28 cellular contexts compared by ENCODE assay signal in genomic region chr22:49553518-49554295, GRCh38.
DNase-seq lines count a peak whose midpoint lies in the region; ATAC-seq, FAIRE-seq and TF ChIP-seq lines count a peak whose summit lies in the region.
"Had no signal": no experiment of that assay in that cellular context is flagged by ENCODE, and none has a peak within 500 bp of the region (broad histone marks: within the 10 kb centered on the region; RNA-seq: fewer than 3 reads in every experiment).

No MANE protein-coding gene starts in this region.

- no TSS peak for BruUV-seq in HepG2 (replicated peaks; lab: Mats Ljungman, UMichigan)

- 13% methylated on average over 9 of the region's 20 CpGs for WGBS in HepG2 (ENCODE audit: low lambda C conversion rate)

- H3K4me3 ChIP-seq in HepG2 (replicated peaks in 1 of 3; ENCODE audit: insufficient read depth in 1 of 3, low read depth in 2 of 3, low read length in 3 of 3), result no peak overlapping the region
- H3K4me3 ChIP-seq in MM.1S (ENCODE audit: low read length), result no peak overlapping the region
- H3K4me3 ChIP-seq: pancreas, SJSA1, upper lobe of left lung had no signal

- intact Hi-C loops in HepG2 (cut with micrococcal nuclease; ENCODE audit: unreplicated experiment), result no loop called here
- intact Hi-C loops in sciatic nerve (cut with DNase I), result no loop called here
- intact Hi-C loops in activated T-helper 2 cell treated with anti-CD3 and anti-CD28 coated beads, Interferon-gamma antibody, Interleukin-2, Interleukin-4, amounts not matched to agents 10 μg/mL and 5 μg/mL and 100 μg/mL, durations not matched to agents 14 hours and 24 hours and 36 hours (cut with micrococcal nuclease), result no loop called here

- H3K27me3 Mint-ChIP-seq in WTC11 (ENCODE audit: low read depth), result peaks cover 8% of the 10 kb centered on the region
- no peaks in the 10 kb centered on the region for H3K27me3 Mint-ChIP-seq in activated T-helper 2 cell treated with anti-CD3 and anti-CD28 coated beads, Interferon-gamma antibody, Interleukin-2, Interleukin-4, amounts not matched to agents 10 μg/mL and 5 μg/mL and 100 μg/mL, durations not matched to agents 14 hours and 24 hours and 36 hours (ENCODE audit: low read depth)
- H3K27me3 Mint-ChIP-seq: activated CD4-positive, alpha-beta T cell treated with anti-CD3 and anti-CD28 coated beads for 36 hours; naive B cell had no signal

- H3K36me3 Mint-ChIP-seq in WTC11, result peaks cover 14% of the 10 kb centered on the region
- peaks cover 11% of the 10 kb centered on the region for H3K36me3 Mint-ChIP-seq in activated T-helper 2 cell treated with anti-CD3 and anti-CD28 coated beads, Interferon-gamma antibody, Interleukin-2, Interleukin-4, amounts not matched to agents 10 μg/mL and 5 μg/mL and 100 μg/mL, durations not matched to agents 14 hours and 24 hours and 36 hours (ENCODE audit: low read depth)

- TF ChIP-seq CTCF in WTC11 (IDR thresholded peaks at IDR 0.05) (no peak), HepG2 (CRISPR knock-in tag; IDR thresholded peaks at IDR 0.05) (no peak), MM.1S (IDR thresholded peaks at IDR 0.05; ENCODE audit: low read length) (no peak)

- H3K36me3 ChIP-seq in HepG2 (replicated peaks in 1 of 2; ENCODE audit: control insufficient read depth in 1 of 2, insufficient read depth in 2 of 2, low read length in 2 of 2), result no peaks in the 10 kb centered on the region
- no peaks in the 10 kb centered on the region for H3K36me3 ChIP-seq in MM.1S (replicated peaks; ENCODE audit: insufficient read depth, low read length)
- H3K36me3 ChIP-seq: pancreas, SJSA1, upper lobe of left lung had no signal

- H3K79me2 ChIP-seq in HepG2 (ENCODE audit: insufficient read depth, low read length), result no peaks in the 10 kb centered on the region
- H3K79me2 ChIP-seq in MM.1S (ENCODE audit: low read length), result peaks cover 39% of the 10 kb centered on the region

- no peak for TF ChIP-seq EP300 in HepG2 (IDR thresholded peaks at IDR 0.05; ENCODE audit: low read depth in 2 of 2, low read length in 2 of 2)
- TF ChIP-seq EP300 in HepG2 (CRISPR knock-in tag; IDR thresholded peaks at IDR 0.05; ENCODE audit: borderline replicate concordance), result no peak

- H3K4me3 Mint-ChIP-seq in WTC11, result no peak overlapping the region
- H3K4me3 Mint-ChIP-seq in activated T-helper 2 cell treated with anti-CD3 and anti-CD28 coated beads, Interferon-gamma antibody, Interleukin-2, Interleukin-4, amounts not matched to agents 10 μg/mL and 5 μg/mL and 100 μg/mL, durations not matched to agents 14 hours and 24 hours and 36 hours (ENCODE audit: low read depth), result no peak overlapping the region
- H3K4me3 Mint-ChIP-seq: activated CD4-positive, alpha-beta T cell treated with anti-CD3 and anti-CD28 coated beads for 36 hours; CD8-positive, alpha-beta T cell; naive B cell; T-helper 1 cell treated with Interleukin-12 subunit alpha and Interleukin-12 subunit beta and Interleukin-4 antibody, amounts not matched to agents 30 μg/mL and 1 μg/mL, for 36 hours had no signal

- peaks cover 4% of the 10 kb centered on the region for H3K4me1 ChIP-seq in HepG2 (ENCODE audit: insufficient read depth, low read length)
- no peaks in the 10 kb centered on the region for H3K4me1 ChIP-seq in MM.1S (ENCODE audit: low read length)
- H3K4me1 ChIP-seq: pancreas, SJSA1 had no signal

- no peak overlapping the region for H3K4me2 ChIP-seq in HepG2 (ENCODE audit: low read depth, low read length)
- no peak overlapping the region for H3K4me2 ChIP-seq in MM.1S (ENCODE audit: low read depth, low read length)

- H3F3A ChIP-seq in MM.1S (ENCODE audit: insufficient read depth, low read length), result no peaks in the 10 kb centered on the region

- H3K27me3 ChIP-seq in HepG2 (ENCODE audit: control insufficient read depth in 1 of 2, insufficient read depth in 2 of 2, low read length in 2 of 2), result peaks cover 8 to 40% of the 10 kb centered on the region in 2 experiments; a peak in 4 of 5 replicates
- no peaks in the 10 kb centered on the region for H3K27me3 ChIP-seq in MM.1S (replicated peaks; ENCODE audit: insufficient read depth, low read length)
- H3K27me3 ChIP-seq: pancreas, SJSA1, upper lobe of left lung had no signal

- peaks cover 15% of the 10 kb centered on the region for H3K9me3 Mint-ChIP-seq in WTC11
- H3K9me3 Mint-ChIP-seq in activated T-helper 2 cell treated with anti-CD3 and anti-CD28 coated beads, Interferon-gamma antibody, Interleukin-2, Interleukin-4, amounts not matched to agents 10 μg/mL and 5 μg/mL and 100 μg/mL, durations not matched to agents 14 hours and 24 hours and 36 hours, result peaks cover 23% of the 10 kb centered on the region

- H3K27ac ChIP-seq in HepG2 (ENCODE audit: extremely low read length, insufficient read depth, low read length) (no peak overlapping the region), MM.1S (ENCODE audit: low read length) (no peak overlapping the region)
- H3K27ac ChIP-seq: pancreas, SJSA1, upper lobe of left lung had no signal

- H3K9me3 ChIP-seq in HepG2 (ENCODE audit: low read length) (peaks cover 7% of the 10 kb centered on the region), MM.1S (replicated peaks; ENCODE audit: insufficient read depth, low read length) (no peaks in the 10 kb centered on the region)
- H3K9me3 ChIP-seq: pancreas had no signal

- DNase-seq in activated effector memory CD4-positive, alpha-beta T cell treated with anti-CD3 and anti-CD28 coated beads, Interleukin-2, amount 50 U/mL, for 16 hours, result peak; percentile 37
- no peak for DNase-seq in activated effector memory CD4-positive, alpha-beta T cell treated with Interleukin-2 at 50 U/mL for 16 hours
- DNase-seq in WTC11 (ENCODE audit: low spot score) (no peak), HepG2 (ENCODE audit: low spot score) (no peak), sciatic nerve (ENCODE audit: low spot score) (peak; percentile 42), MM.1S (no peak), DMS 273 treated with DMSO at 0.1 percent for 48 hours (lab: John Stamatoyannopoulos, UW) (no peak)
- no peak for DNase-seq in activated T-helper 2 cell treated with anti-CD3 and anti-CD28 coated beads, Interferon-gamma antibody, Interleukin-2, Interleukin-4, amounts not matched to agents 10 μg/mL and 5 μg/mL and 100 μg/mL, durations not matched to agents 14 hours and 24 hours and 36 hours (ENCODE audit: low spot score)
- DNase-seq: 8988T; activated CD4-positive, alpha-beta T cell treated with anti-CD3 and anti-CD28 coated beads for 36 hours; activated T-cell treated with anti-CD3 and anti-CD28 coated beads, Interleukin-2, amount 50 U/mL, for 48 hours; CD8-positive, alpha-beta T cell; central memory CD4-positive, alpha-beta T cell; DMS153; HCEC 1CT; naive B cell; NCI-H1105 treated with DMSO at 0.1 percent for 48 hours; NCI-H2081; NCI-H446 treated with DMSO at 0.1 percent for 48 hours had no signal

- no peak overlapping the region for H3K27ac Mint-ChIP-seq in WTC11
- no peak overlapping the region for H3K27ac Mint-ChIP-seq in activated T-helper 2 cell treated with anti-CD3 and anti-CD28 coated beads, Interferon-gamma antibody, Interleukin-2, Interleukin-4, amounts not matched to agents 10 μg/mL and 5 μg/mL and 100 μg/mL, durations not matched to agents 14 hours and 24 hours and 36 hours
- H3K27ac Mint-ChIP-seq: activated CD4-positive, alpha-beta T cell treated with anti-CD3 and anti-CD28 coated beads for 36 hours; CD8-positive, alpha-beta T cell; naive B cell; T-helper 1 cell treated with Interleukin-12 subunit alpha and Interleukin-12 subunit beta and Interleukin-4 antibody, amounts not matched to agents 30 μg/mL and 1 μg/mL, for 36 hours had no signal

- CTCF ChIA-PET in WTC11 (lab: Charles Lee), result interaction anchor here (1.0 to 6.5 kb wide), 4 partner anchors 8 to 124 kb away, joined by 3 to 70 read pairs (median 4); no protein-coding TSS in a partner anchor
- CTCF ChIA-PET in HepG2 (lab: Yijun Ruan, JAX; ENCODE audit: low intra/inter-chr PET ratio, low total read pairs), result no interaction called here

- H3K9me2 ChIP-seq in MM.1S (replicated peaks; ENCODE audit: insufficient read depth, low read length), result no peaks in the 10 kb centered on the region

- H2AFZ ChIP-seq in HepG2 (ENCODE audit: low read length) (no peak overlapping the region), MM.1S (ENCODE audit: low read length) (no peak overlapping the region)

- POLR2A ChIA-PET in WTC11 (lab: Charles Lee), result no interaction called here
- POLR2A ChIA-PET in HepG2 (lab: Yijun Ruan, JAX), result no interaction called here

- ATAC-seq in WTC11, result no peak
- no peak for ATAC-seq in HepG2
- no peak for ATAC-seq in sciatic nerve
- ATAC-seq: activated CD4-positive, alpha-beta T cell treated with anti-CD3 and anti-CD28 coated beads for 36 hours; activated naive CD4-positive, alpha-beta T cell treated with anti-CD3 and anti-CD28 coated beads, Interleukin-2, amount 50 U/mL, for 72 hours; CD8-positive, alpha-beta T cell; pancreas had no signal

- H4K20me1 ChIP-seq in HepG2 (ENCODE audit: insufficient read depth, low read length), result no peaks in the 10 kb centered on the region
- H4K20me1 ChIP-seq in MM.1S (ENCODE audit: insufficient read depth, low read length), result no peaks in the 10 kb centered on the region

- no peak for TF ChIP-seq RAD21 in HepG2 (CRISPR knock-in tag; IDR thresholded peaks at IDR 0.05)

- in situ Hi-C loops in HepG2 (cut with HindIII; ENCODE audit: extremely low pct_ligation_motif_present, low pct_unique_long_range_greater_than_20kb), result no loop called here

- no peak overlapping the region for H3K9ac ChIP-seq in HepG2 (ENCODE audit: insufficient read depth, low read depth, low read length)
- H3K9ac ChIP-seq in MM.1S (ENCODE audit: low read length), result no peak overlapping the region

- FAIRE-seq in HepG2 (lab: Jason Lieb, UNC), result no peak
- FAIRE-seq: astrocyte, G401.6, GM19239, pancreas, RCC 7860 had no signal

- TF ChIP-seq POLR2A in HepG2 (IDR thresholded peaks at IDR 0.05; ENCODE audit: insufficient read depth in 1 of 2, low read depth in 2 of 2, low read length in 2 of 2), result no peak

- H3K4me1 Mint-ChIP-seq in WTC11, result peaks cover 11% of the 10 kb centered on the region
- H3K4me1 Mint-ChIP-seq in activated T-helper 2 cell treated with anti-CD3 and anti-CD28 coated beads, Interferon-gamma antibody, Interleukin-2, Interleukin-4, amounts not matched to agents 10 μg/mL and 5 μg/mL and 100 μg/mL, durations not matched to agents 14 hours and 24 hours and 36 hours (ENCODE audit: low read depth), result no peaks in the 10 kb centered on the region
- H3K4me1 Mint-ChIP-seq: activated CD4-positive, alpha-beta T cell treated with anti-CD3 and anti-CD28 coated beads for 36 hours had no signal

TF ChIP-seq in WTC11, 78 proteins besides CTCF, POLR2A, EP300 and RAD21 (continues in another document):
- TF ChIP-seq EMX1 (CRISPR knock-in tag; IDR thresholded peaks at IDR 0.05), result no peak

Comparison
In these comparisons a context has a peak if more than half of its experiments do, and no peak if none do; other contexts are left out.
1. DNase-seq: peak in activated effector memory CD4-positive, alpha-beta T cell treated with anti-CD3 and anti-CD28 coated beads, Interleukin-2, amount 50 U/mL, for 16 hours (single experiment) and sciatic nerve (single experiment); none in activated effector memory CD4-positive, alpha-beta T cell treated with Interleukin-2 at 50 U/mL for 16 hours (single experiment), WTC11 (single experiment), HepG2 (single experiment), MM.1S (single experiment), activated T-helper 2 cell treated with anti-CD3 and anti-CD28 coated beads, Interferon-gamma antibody, Interleukin-2, Interleukin-4, amounts not matched to agents 10 μg/mL and 5 μg/mL and 100 μg/mL, durations not matched to agents 14 hours and 24 hours and 36 hours (single experiment) and DMS 273 treated with DMSO at 0.1 percent for 48 hours (single experiment).